Comparison of ENCODE assay signal across 7 cellular contexts in the genomic region with DNA sequence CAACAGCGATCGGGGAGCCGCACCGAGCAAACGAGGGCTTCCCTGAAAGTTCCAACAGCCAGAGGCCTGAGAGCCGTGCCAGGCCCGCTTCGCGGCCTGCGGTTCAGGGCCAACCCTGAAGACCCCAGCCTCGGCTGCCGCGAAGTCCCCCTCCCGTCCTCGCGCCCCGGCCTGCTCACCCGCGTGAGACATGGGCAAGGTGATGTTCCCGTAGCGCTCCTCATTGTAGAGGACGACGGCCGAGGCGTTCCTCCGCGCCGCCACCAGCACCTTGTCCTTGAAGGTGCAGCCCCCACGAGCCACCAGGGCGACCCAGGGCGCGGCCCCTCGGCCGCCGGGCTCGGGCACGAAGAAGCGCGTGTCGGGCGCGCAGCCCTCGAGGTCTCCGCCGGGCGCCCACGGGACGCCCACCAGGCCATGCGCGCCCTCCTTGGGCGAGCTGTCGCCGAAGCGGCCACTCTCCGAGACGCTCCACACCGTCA. TPM values are rescaled to one million over a fixed set of nuclear protein-coding genes. Genes with fewer than 3 reads are reported as not detected.
A peak's percentile ranks its signal among the peaks of the same experiment; 100 is the strongest.
DNase-seq lines count a peak whose midpoint lies in the region; ATAC-seq, FAIRE-seq and TF ChIP-seq lines count a peak whose summit lies in the region.

No MANE protein-coding gene starts in this region.

- peak overlapping the region; percentile 60 to 88 for H3K9ac ChIP-seq in stomach smooth muscle (ENCODE audit: low read length in 2 of 2)

- H3K9me3 ChIP-seq in RWPE2 (ENCODE audit: severe bottlenecking) = no peaks in the 10 kb centered on the region
- no peaks in the 10 kb centered on the region for H3K9me3 ChIP-seq in left lung
- H3K9me3 ChIP-seq in stomach smooth muscle (ENCODE audit: control insufficient read depth in 2 of 2, low read length in 2 of 2) = no peaks in the 10 kb centered on the region

- ATAC-seq in GM18867 (IDR thresholded peaks at IDR 0.05; ENCODE audit: unreplicated experiment) (peak; percentile 18), HG02852 (IDR thresholded peaks at IDR 0.05; ENCODE audit: unreplicated experiment) (peak; percentile 11), RWPE2 (ENCODE audit: low read depth) (peak; percentile 3), left lung (peak; percentile 3)

- intact Hi-C loops in left lung (cut with DNase I) = no loop called here

- no peaks in the 10 kb centered on the region for H3K27me3 ChIP-seq in RWPE2 (ENCODE audit: insufficient read depth, poor library complexity, severe bottlenecking)
- H3K27me3 ChIP-seq in bronchial epithelial cell (ENCODE audit: control insufficient read depth, insufficient read depth, low read length) = no peaks in the 10 kb centered on the region
- H3K27me3 ChIP-seq in left lung = no peaks in the 10 kb centered on the region
- H3K27me3 ChIP-seq in stomach smooth muscle (ENCODE audit: control insufficient read depth in 1 of 2, insufficient read depth in 2 of 2, low read length in 2 of 2) = no peaks in the 10 kb centered on the region

- H3K4me1 ChIP-seq in RWPE2 (ENCODE audit: insufficient read depth, poor library complexity, severe bottlenecking) = peaks cover 16% of the 10 kb centered on the region
- H3K4me1 ChIP-seq in left lung = peaks cover 24 to 81% of the 10 kb centered on the region in 2 donors
- peaks cover 38% of the 10 kb centered on the region for H3K4me1 ChIP-seq in stomach smooth muscle (ENCODE audit: control insufficient read depth, insufficient read depth, low read length)

- TF ChIP-seq CTCF in RWPE2 (IDR thresholded peaks at IDR 0.05; ENCODE audit: poor library complexity, severe bottlenecking) (no peak), bronchial epithelial cell (IDR thresholded peaks at IDR 0.05; ENCODE audit: insufficient read depth, low read length, severe bottlenecking) (no peak), left lung (IDR thresholded peaks at IDR 0.05) (no peak)

- H3K4me3 ChIP-seq in RWPE2 (ENCODE audit: severe bottlenecking) (peak overlapping the region; percentile 80), bronchial epithelial cell (ENCODE audit: low read depth, low read length) (peak overlapping the region; percentile 88), left lung (peak overlapping the region; percentile 76 to 89), stomach smooth muscle (ENCODE audit: low read length in 2 of 2) (peak overlapping the region; percentile 79 to 93)

- peak; percentile 61 for DNase-seq in RWPE2 (ENCODE audit: low spot score)
- DNase-seq in bronchial epithelial cell (ENCODE audit: low read depth) = no peak
- no peak for DNase-seq in left lung
- no peak for DNase-seq in DMS114 treated with DMSO at 0.1 percent for 48 hours (lab: John Stamatoyannopoulos, UW; ENCODE audit: unreplicated experiment)

- peaks cover 28% of the 10 kb centered on the region for H3K36me3 ChIP-seq in RWPE2 (ENCODE audit: low read depth)
- H3K36me3 ChIP-seq in bronchial epithelial cell (ENCODE audit: control insufficient read depth, insufficient read depth, low read length) = no peaks in the 10 kb centered on the region
- H3K36me3 ChIP-seq in left lung = peaks cover 0 to 23% of the 10 kb centered on the region in 2 donors
- H3K36me3 ChIP-seq in stomach smooth muscle (ENCODE audit: control insufficient read depth in 2 of 2, insufficient read depth in 2 of 2, low read length in 2 of 2) = no peaks in the 10 kb centered on the region

- H3K27ac ChIP-seq in RWPE2 (ENCODE audit: poor library complexity, severe bottlenecking) (peak overlapping the region; percentile 64), left lung (peak overlapping the region; percentile 89 to 96), stomach smooth muscle (ENCODE audit: low read length) (peak overlapping the region; percentile 67)

- FAIRE-seq in bronchial epithelial cell (lab: Jason Lieb, UNC) = no peak

RNA-seq across cellular contexts. Expression of a gene that starts 0.5 kb away (rescaled TPM):
- 113 and 120 TPM in 2 replicates for total RNA-seq in bronchial epithelial cell
- total RNA-seq in left lung = 100 to 1,000 TPM in 1 of 2 donors, 10 to 100 TPM in 1; 52.9 to 111 TPM

RNA-seq across cellular contexts. Expression of a gene that starts 55.3 kb away (rescaled TPM):
- 10.8 and 15.5 TPM in 2 replicates for total RNA-seq in bronchial epithelial cell
- 10 to 100 TPM; 32.6 to 35.7 TPM for total RNA-seq in left lung
